19 cellular contexts compared by ENCODE assay signal in the genomic region with DNA sequence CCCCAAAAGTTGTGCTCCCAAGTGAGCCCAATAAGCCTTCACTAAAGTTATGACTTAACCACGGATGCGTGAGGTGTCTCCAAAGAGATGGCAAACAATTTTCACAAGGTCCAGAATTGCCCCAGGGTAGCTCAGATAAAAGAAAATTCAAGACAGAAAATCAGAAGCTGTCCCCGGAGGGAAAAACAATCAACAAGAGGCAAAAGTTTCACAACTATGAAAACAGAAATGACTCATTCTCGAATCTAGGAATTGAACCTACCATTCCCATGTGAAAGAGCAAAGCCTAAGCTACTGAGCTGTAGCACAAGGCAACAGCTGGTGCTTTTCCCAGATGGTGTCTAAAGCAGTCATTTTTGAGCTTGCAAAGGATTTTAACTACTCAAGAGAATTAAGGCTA. TPM values are rescaled to one million over a fixed set of nuclear protein-coding genes. Genes with fewer than 3 reads are reported as not detected.
DNase-seq lines count a peak whose midpoint lies in the region; ATAC-seq, FAIRE-seq and TF ChIP-seq lines count a peak whose summit lies in the region.
"Had no signal": no experiment of that assay in that cellular context is flagged by ENCODE, and none has a peak within 500 bp of the region (broad histone marks: within the 10 kb centered on the region; RNA-seq: fewer than 3 reads in every experiment).

No MANE protein-coding gene starts in this region.

- H3F3A ChIP-seq in PC-3 (ENCODE audit: low read length, unreplicated experiment), result no peaks in the 10 kb centered on the region

- peak; percentile 97 for FAIRE-seq in A549 (lab: Jason Lieb, UNC)
- FAIRE-seq in H54 (lab: Jason Lieb, UNC), result peak; percentile 70
- FAIRE-seq: RCC 7860 had no signal

- TF ChIP-seq CTCF in A549 (IDR thresholded peaks at IDR 0.05) (no peak), PC-3 (conservative IDR thresholded peaks at IDR 0.05; ENCODE audit: low read depth, low read length) (no peak)

- 0 out of 6 replicates have a peak overlapping the region, but pooled peaks of 1 of the 2 experiments have one; percentile 8 for H3K27ac ChIP-seq in A549
- no peak overlapping the region for H3K27ac ChIP-seq in PC-3 (ENCODE audit: low read length)
- H3K27ac ChIP-seq: skin epidermis had no signal

- H3K4me2 ChIP-seq in A549 (peak overlapping the region; percentile 69), PC-3 (ENCODE audit: low read length) (no peak overlapping the region)

- no peak for TF ChIP-seq POLR2A in A549 (IDR thresholded peaks at IDR 0.05; ENCODE audit: low read length)
- no peak for TF ChIP-seq POLR2A in H54 (IDR thresholded peaks at IDR 0.05; ENCODE audit: low read depth, low read length)

- POLR2A ChIA-PET in A549 (lab: Yijun Ruan, JAX), result no interaction called here
- POLR2A ChIA-PET in PC-3 (lab: Charles Lee; ENCODE audit: unreplicated experiment), result no interaction called here

- no peak for TF ChIP-seq EP300 in A549 (IDR thresholded peaks at IDR 0.05)

- no peaks in the 10 kb centered on the region for H3K36me3 ChIP-seq in PC-3 (ENCODE audit: low read depth, low read length)

- no peaks in the 10 kb centered on the region for H3K9me2 ChIP-seq in PC-3 (replicated peaks; ENCODE audit: low read length)

- intact Hi-C loops in PC-3 (cut with micrococcal nuclease), result no loop called here

- DNase-seq in A549 (ENCODE audit: low read depth in 1 of 2, low spot score in 1 of 2) (peak in 1 of 2 experiments; percentile 83), H54 (ENCODE audit: insufficient read length, low spot score) (peak; percentile 13), PC-3 (peak; percentile 39), foreskin melanocyte (peak; percentile 83), SHP77 treated with DMSO at 0.1 percent for 48 hours (lab: John Stamatoyannopoulos, UW) (no peak)
- DNase-seq in activated effector memory CD4-positive, alpha-beta T cell treated with anti-CD3 and anti-CD28 coated beads, Interleukin-2, amount 50 U/mL, for 16 hours, result no peak
- DNase-seq: activated CD4-positive, alpha-beta T cell treated with anti-CD3 and anti-CD28 coated beads, Interleukin-2, amount 10 ng/mL, durations not matched to agents 24 days and 14 days; activated naive CD8-positive, alpha-beta T cell treated with anti-CD3 and anti-CD28 coated beads for 36 hours; activated T-cell treated with anti-CD3 and anti-CD28 coated beads, Interleukin-2, amount 50 U/mL, for 1 hour; Calu3; effector memory CD4-positive, alpha-beta T cell; immature natural killer cell; NCI-H2081 treated with DMSO at 0.1 percent for 48 hours; occipital lobe; stimulated activated naive B cell treated with anti-CD40 and anti-IgM and Interleukin-4, amounts not matched to agents 10 μg/mL and 1 μg/mL and 100 μg/mL, for 72 hours had no signal

- no peak overlapping the region for H3K9ac ChIP-seq in PC-3 (ENCODE audit: low read length)

- H3K9me3 ChIP-seq in A549 (no peaks in the 10 kb centered on the region), PC-3 (ENCODE audit: low read length) (no peaks in the 10 kb centered on the region)

- no peaks in the 10 kb centered on the region for H3K79me2 ChIP-seq in PC-3 (ENCODE audit: low read length)

- no peak for TF ChIP-seq RAD21 in A549 (conservative IDR thresholded peaks at IDR 0.05 in 1 of 2, IDR thresholded peaks at IDR 0.05 in 1 of 2)

- 10% methylated on average over 4 of the region's 4 CpGs for WGBS in A549 (ENCODE audit: missing lambda C conversion rate)

- ATAC-seq in A549 (peak; percentile 78 to 81), PC-3 (no peak), HG02973 (IDR thresholded peaks at IDR 0.05; ENCODE audit: unreplicated experiment) (no peak), GM18517 (IDR thresholded peaks at IDR 0.05; ENCODE audit: unreplicated experiment) (no peak)
- ATAC-seq: stimulated activated naive B cell treated with anti-CD40 and anti-IgM and Interleukin-4, amounts not matched to agents 10 μg/mL and 1 μg/mL and 100 μg/mL, for 72 hours had no signal

- H3K4me1 ChIP-seq in A549 (peaks cover 4% of the 10 kb centered on the region; the same call in 1 of the 3 replicates), PC-3 (ENCODE audit: insufficient read depth, low read length) (no peaks in the 10 kb centered on the region)

- CTCF ChIA-PET in A549 (lab: Yijun Ruan, JAX), result interaction anchor here (1.0 kb wide), 1 partner anchor 35 kb away, joined by 4 read pairs; no protein-coding TSS in a partner anchor
- CTCF ChIA-PET in PC-3 (lab: Charles Lee), result no interaction called here

- H4K20me1 ChIP-seq in PC-3 (ENCODE audit: low read length), result no peaks in the 10 kb centered on the region

- no TSS peak for BruUV-seq in PC-3 (replicated peaks; lab: Mats Ljungman, UMichigan)

- no peak overlapping the region for H2AFZ ChIP-seq in PC-3 (ENCODE audit: low read length)

- H3K27me3 ChIP-seq in PC-3 (ENCODE audit: low read length), result no peaks in the 10 kb centered on the region

- H3K4me3 ChIP-seq in A549 (peak overlapping the region; percentile 39), PC-3 (ENCODE audit: low read length) (no peak overlapping the region)
- H3K4me3 ChIP-seq: skin epidermis had no signal

TF ChIP-seq in A549, 52 proteins besides CTCF, POLR2A, EP300 and RAD21:
- TF ChIP-seq ZSCAN20 (CRISPR knock-in tag; IDR thresholded peaks at IDR 0.05) (no peak), CEBPB (IDR thresholded peaks at IDR 0.05) (peak; percentile 22 to 23; a peak in 2 of 4 replicates), NFE2L2 (conservative IDR thresholded peaks at IDR 0.05; ENCODE audit: low read length) (no peak), HOXB13 (CRISPR knock-in tag; IDR thresholded peaks at IDR 0.05; ENCODE audit: low read depth) (no peak), NR3C1 (IDR thresholded peaks at IDR 0.05) (no peak), HMGXB4 (CRISPR knock-in tag; IDR thresholded peaks at IDR 0.05; ENCODE audit: borderline replicate concordance) (no peak), POLR2AphosphoS2 (conservative IDR thresholded peaks at IDR 0.05; ENCODE audit: low read length) (no peak), RNF2 (IDR thresholded peaks at IDR 0.05; ENCODE audit: borderline replicate concordance, low read depth) (no peak), EHF (CRISPR knock-in tag; IDR thresholded peaks at IDR 0.05) (no peak), SREBF2 (IDR thresholded peaks at IDR 0.05) (peak; percentile 52), FOSL2 (IDR thresholded peaks at IDR 0.05) (peak; percentile 64), FOSL2 (CRISPR knock-in tag; IDR thresholded peaks at IDR 0.05) (peak; percentile 73)
- TF ChIP-seq, protein P1, sequence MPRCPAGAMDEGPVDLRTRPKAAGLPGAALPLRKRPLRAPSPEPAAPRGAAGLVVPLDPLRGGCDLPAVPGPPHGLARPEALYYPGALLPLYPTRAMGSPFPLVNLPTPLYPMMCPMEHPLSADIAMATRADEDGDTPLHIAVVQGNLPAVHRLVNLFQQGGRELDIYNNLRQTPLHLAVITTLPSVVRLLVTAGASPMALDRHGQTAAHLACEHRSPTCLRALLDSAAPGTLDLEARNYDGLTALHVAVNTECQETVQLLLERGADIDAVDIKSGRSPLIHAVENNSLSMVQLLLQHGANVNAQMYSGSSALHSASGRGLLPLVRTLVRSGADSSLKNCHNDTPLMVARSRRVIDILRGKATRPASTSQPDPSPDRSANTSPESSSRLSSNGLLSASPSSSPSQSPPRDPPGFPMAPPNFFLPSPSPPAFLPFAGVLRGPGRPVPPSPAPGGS (IDR thresholded peaks at IDR 0.05), result no peak

RNA-seq across cellular contexts. Expression of gene MKRN3, which starts 33.5 kb away (rescaled TPM):
- polyA plus RNA-seq in A549 (2011; rRNA removed) (3.0 and 3.7 TPM in 2 replicates), A549 (2017; fragmentation: RNase III; extraction: RNeasy Plus Mini Kit Qiagen cat#74134 plus additional on column Dnase treatment) (3.3 to 4.7 TPM (median 3.6 TPM) in 3 replicates)
- 2.6 and 3.1 TPM in 2 replicates for polyA plus RNA-seq in A549 (2012; cell fraction: cytosol; rRNA removed)
- polyA plus RNA-seq in A549 (2012; cell fraction: nucleus; rRNA removed), result 3.5 and 5.0 TPM in 2 replicates
- polyA minus RNA-seq in A549 (2011; rRNA and poly(A)+ RNA removed), result 5.9 and 7.2 TPM in 2 replicates
- total RNA-seq in PC-3 (2014; rRNA removed), result 0.18 and 1.8 TPM in 2 replicates
- total RNA-seq: Calu3 had no signal

Comparison
In these comparisons a context has a peak if more than half of its experiments do, and no peak if none do; other contexts are left out.
1. ATAC-seq: peak in A549 (2 of 2); none in PC-3 (single experiment), HG02973 (single experiment) and GM18517 (single experiment).
2. DNase-seq: peak in H54 (single experiment), PC-3 (single experiment) and foreskin melanocyte (single experiment); none in SHP77 treated with DMSO at 0.1 percent for 48 hours (single experiment) and activated effector memory CD4-positive, alpha-beta T cell treated with anti-CD3 and anti-CD28 coated beads, Interleukin-2, amount 50 U/mL, for 16 hours (single experiment).